16 cellular contexts compared by ENCODE assay signal in the genomic region with DNA sequence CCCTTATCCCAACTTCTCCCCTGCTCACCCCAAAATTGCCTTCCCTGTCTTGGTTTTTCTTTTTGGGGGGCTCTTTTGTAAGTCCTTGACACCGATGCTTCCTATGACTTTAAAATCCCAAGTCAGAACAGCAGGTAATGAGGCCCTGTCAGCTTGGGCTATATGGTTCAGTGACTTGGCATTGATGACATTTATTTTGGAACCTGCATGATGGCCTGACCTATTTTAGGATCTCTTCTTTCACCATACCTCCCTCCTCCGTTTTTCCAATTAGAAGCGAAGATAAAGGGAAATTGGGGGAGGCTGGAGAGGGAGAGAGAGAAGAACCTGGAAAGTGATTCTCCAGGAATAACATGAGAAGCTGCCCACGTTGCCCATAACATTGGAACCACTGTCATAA.
DNase-seq lines count a peak whose midpoint lies in the region; ATAC-seq lines count a peak whose summit lies in the region.
"Had no signal": no experiment of that assay in that cellular context is flagged by ENCODE, and none has a peak within 500 bp of the region (broad histone marks: within the 10 kb centered on the region; RNA-seq: fewer than 3 reads in every experiment).

No MANE protein-coding gene starts in this region.

- ATAC-seq in HG03045 (IDR thresholded peaks at IDR 0.05; ENCODE audit: unreplicated experiment) (no peak), GM19463 (IDR thresholded peaks at IDR 0.05; ENCODE audit: unreplicated experiment) (no peak)

- H3K27ac ChIP-seq in BLaER1, result peak overlapping the region; percentile 78; the same call in 1 of the 2 replicates
- H3K27ac ChIP-seq: 22Rv1, GM23248 had no signal

- 0 out of 2 replicates have a peak, but pooled peaks cover 5% of the 10 kb centered on the region for H3K36me3 ChIP-seq in BLaER1

- peaks cover 18% of the 10 kb centered on the region; the same call in 1 of the 2 replicates for H3K9me3 ChIP-seq in BLaER1

- peak overlapping the region; percentile 70 for H3K4me2 ChIP-seq in BLaER1

- DNase-seq in NCI-H1092 treated with DMSO at 0.1 percent for 48 hours (lab: John Stamatoyannopoulos, UW) (peak; percentile 9), NCI-H1092 (lab: John Stamatoyannopoulos, UW) (no peak), NCI-H1694 (lab: John Stamatoyannopoulos, UW) (peak; percentile 15), cerebellar nuclear complex (lab: John Stamatoyannopoulos, UW) (peak; percentile 35 to 59), LoVo (ENCODE audit: low spot score) (no peak)
- DNase-seq: Calu3; CD4-positive, alpha-beta memory T cell; COR-L47; DMS53; GM23248; H7; HCEC 1CT had no signal

- no peak overlapping the region for H3K9ac ChIP-seq in BLaER1
- H3K9ac ChIP-seq: GM23248 had no signal

- no peaks in the 10 kb centered on the region for H4K20me1 ChIP-seq in BLaER1

- H3K4me1 ChIP-seq in BLaER1, result peaks cover 69% of the 10 kb centered on the region

- no peaks in the 10 kb centered on the region for H3K27me3 ChIP-seq in BLaER1

- no peak overlapping the region for H3K4me3 ChIP-seq in BLaER1
- H3K4me3 ChIP-seq: GM23248 had no signal

Comparison
In these comparisons a context has a peak if more than half of its experiments do, and no peak if none do; other contexts are left out.
1. DNase-seq: peak in NCI-H1092 treated with DMSO at 0.1 percent for 48 hours (single experiment), NCI-H1694 (single experiment) and cerebellar nuclear complex (2 of 2); none in NCI-H1092 (single experiment) and LoVo (single experiment).